In the genomic region with DNA sequence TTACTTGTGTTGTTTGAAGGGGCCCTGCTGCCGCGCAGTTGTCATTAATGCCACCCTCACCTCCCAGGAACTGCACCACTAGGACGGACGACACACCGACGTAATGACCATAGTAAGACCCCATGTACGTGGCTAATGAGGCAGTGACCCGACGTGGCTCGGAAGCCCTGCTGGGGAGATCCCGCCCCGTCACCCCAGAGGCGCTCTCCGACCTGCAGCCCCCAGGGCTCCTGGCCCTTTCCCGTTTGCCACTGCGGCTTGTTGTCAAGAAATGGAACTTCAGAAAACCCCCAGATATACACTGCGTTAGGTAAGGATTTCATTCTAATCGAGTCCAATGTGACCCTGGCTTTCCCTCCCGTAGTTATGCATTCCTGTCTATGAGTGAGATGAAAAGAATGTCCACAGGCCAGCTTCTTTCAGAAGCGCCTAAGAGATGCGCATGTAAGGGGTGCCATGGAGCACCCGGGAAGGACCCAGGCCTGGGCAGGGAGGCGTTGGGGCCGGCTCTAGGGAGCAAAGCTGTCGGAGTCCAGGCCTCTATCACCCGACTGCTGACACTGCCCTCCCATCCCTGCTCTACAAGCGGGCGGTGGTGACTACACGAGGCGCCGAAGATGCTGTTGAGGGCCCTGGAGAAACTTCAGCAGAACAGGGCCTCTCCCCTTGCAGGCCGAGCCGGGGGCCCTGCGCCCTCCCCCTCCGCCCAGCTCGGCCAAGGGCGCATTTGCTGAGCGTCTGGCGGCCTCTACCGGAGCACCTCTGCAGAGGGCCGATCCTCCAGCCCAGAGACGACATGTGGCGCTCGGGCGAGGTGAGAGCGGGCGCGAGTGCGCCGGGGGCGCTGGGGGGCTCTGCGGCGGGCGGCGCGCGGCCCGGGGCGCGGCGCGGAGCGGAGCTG, we compare ENCODE assay signal across 9 cellular contexts. TPM values are rescaled to one million over a fixed set of nuclear protein-coding genes. Genes with fewer than 3 reads are reported as not detected.
DNase-seq lines count a peak whose midpoint lies in the region; ATAC-seq and TF ChIP-seq lines count a peak whose summit lies in the region.
"Had no signal": no experiment of that assay in that cellular context is flagged by ENCODE, and none has a peak within 500 bp of the region (broad histone marks: within the 10 kb centered on the region; RNA-seq: fewer than 3 reads in every experiment).

A gene (plus strand): TSS at position 765 of the 901 bp plus-strand sequence. CDS start 2,187 bp downstream, outside the sequence.

- TF ChIP-seq CTCF in fibroblast of pulmonary artery (IDR thresholded peaks at IDR 0.05; ENCODE audit: low read length, missing control alignments) (no peak), PC-9 (conservative IDR thresholded peaks at IDR 0.05) (no peak)

- peaks cover 0 to 3% of the 10 kb centered on the region in 2 donors for H3K9me3 ChIP-seq in neuronal stem cell (replicated peaks in 1 of 2; ENCODE audit: control insufficient read depth in 2 of 2, insufficient read depth in 1 of 2, low read depth in 1 of 2, low read length in 2 of 2)
- H3K9me3 ChIP-seq in PC-9 (ENCODE audit: insufficient read depth, low read depth), result no peaks in the 10 kb centered on the region

- no peaks in the 10 kb centered on the region for H3K79me1 ChIP-seq in neuronal stem cell (ENCODE audit: low read depth, low read length)

- H2BK5ac ChIP-seq in neuronal stem cell (ENCODE audit: low read length), result no peak within 1 kb of the TSS

- H3K4me1 ChIP-seq in neuronal stem cell (ENCODE audit: control insufficient read depth in 2 of 2, insufficient read depth in 1 of 2, low read depth in 1 of 2, low read length in 2 of 2) (peaks cover 0 to 9% of the 10 kb centered on the region in 2 donors), PC-9 (replicated peaks; ENCODE audit: insufficient read depth) (no peaks in the 10 kb centered on the region)

- H2BK15ac ChIP-seq in neuronal stem cell (ENCODE audit: low read length), result peak within 1 kb of the TSS; percentile 81

- peak within 1 kb of the TSS; percentile 89 for H3K18ac ChIP-seq in neuronal stem cell (ENCODE audit: low read length)

- H2AFZ ChIP-seq in neuronal stem cell (ENCODE audit: low read length) (peak within 1 kb of the TSS; percentile 69), PC-9 (no peak within 1 kb of the TSS)

- intact Hi-C loops in PC-9 (cut with micrococcal nuclease; ENCODE audit: unreplicated experiment), result no loop called here

- H4K20me1 ChIP-seq in PC-9 (ENCODE audit: insufficient read depth), result no peaks in the 10 kb centered on the region

- no peak within 1 kb of the TSS for H2BK120ac ChIP-seq in neuronal stem cell (ENCODE audit: low read depth, low read length)

- H3K36me3 ChIP-seq in neuronal stem cell (replicated peaks in 1 of 2; ENCODE audit: control insufficient read depth in 2 of 2, insufficient read depth in 2 of 2, low read length in 2 of 2) (no peaks in the 10 kb centered on the region), PC-9 (ENCODE audit: low read depth) (no peaks in the 10 kb centered on the region)

- peak within 1 kb of the TSS; percentile 86 for H3K9ac ChIP-seq in neuronal stem cell (ENCODE audit: low read depth, low read length, poor library complexity)

- peak; percentile 29 for DNase-seq in EH (ENCODE audit: low read depth)
- peak; percentile 61 for DNase-seq in NCI-H2171 (lab: John Stamatoyannopoulos, UW)
- DNase-seq in fibroblast of pulmonary artery (ENCODE audit: low read depth), result peak; percentile 6
- DNase-seq in neuronal stem cell (ENCODE audit: low spot score), result peak; percentile 57
- no peak for DNase-seq in T-helper 1 cell
- DNase-seq in foreskin melanocyte, result no peak
- no peak for DNase-seq in PC-9

- no peaks in the 10 kb centered on the region for H3K79me2 ChIP-seq in PC-9 (ENCODE audit: low read depth)

- no peaks in the 10 kb centered on the region for H3K9me2 ChIP-seq in PC-9 (ENCODE audit: insufficient read depth)

- no peak within 1 kb of the TSS for H4K91ac ChIP-seq in neuronal stem cell (ENCODE audit: low read depth, low read length, poor library complexity)

- no TSS peak for BruUV-seq in PC-9 (replicated peaks; lab: Mats Ljungman, UMichigan)

- peak within 1 kb of the TSS; percentile 21 for H3K23ac ChIP-seq in neuronal stem cell (ENCODE audit: low read depth, low read length, poor library complexity)

- H3K4ac ChIP-seq in neuronal stem cell (ENCODE audit: low read length), result no peak within 1 kb of the TSS

- H3K27me3 ChIP-seq in neuronal stem cell (ENCODE audit: control insufficient read depth in 3 of 3, insufficient read depth in 3 of 3, low read depth in 1 of 3, low read length in 3 of 3), result peaks cover 6 to 55% (median 30%) of the 10 kb centered on the region in 3 experiments
- no peaks in the 10 kb centered on the region for H3K27me3 ChIP-seq in PC-9 (ENCODE audit: insufficient read depth, low read depth)

- no peak within 1 kb of the TSS for H2AK5ac ChIP-seq in neuronal stem cell (ENCODE audit: low read depth, low read length)

- H2BK12ac ChIP-seq in neuronal stem cell (ENCODE audit: low read length), result peak within 1 kb of the TSS; percentile 87

- no peak for ATAC-seq in HG02623 (IDR thresholded peaks at IDR 0.05; ENCODE audit: unreplicated experiment)

- no peaks in the 10 kb centered on the region for H3F3A ChIP-seq in PC-9 (ENCODE audit: insufficient read depth, low read depth)

- H3K4me3 ChIP-seq in fibroblast of pulmonary artery (replicated peaks; ENCODE audit: low read depth, low read length) (no peak within 1 kb of the TSS), neuronal stem cell (ENCODE audit: low read length in 2 of 2) (peak within 1 kb of the TSS in 1 of 2 donors; percentile 90), PC-9 (no peak within 1 kb of the TSS)

- POLR2A ChIA-PET in PC-9 (lab: Charles Lee; ENCODE audit: unreplicated experiment), result no interaction called here

- H3K14ac ChIP-seq in neuronal stem cell (ENCODE audit: low read length), result peak within 1 kb of the TSS; percentile 75

- H3K4me2 ChIP-seq in neuronal stem cell (ENCODE audit: insufficient read depth, low read length, poor library complexity, severe bottlenecking) (peak within 1 kb of the TSS; percentile 95), PC-9 (no peak within 1 kb of the TSS)

- H4K8ac ChIP-seq in neuronal stem cell (ENCODE audit: low read depth, low read length), result no peak within 1 kb of the TSS

- no peak within 1 kb of the TSS for H3K27ac ChIP-seq in neuronal stem cell (replicated peaks; ENCODE audit: low read length)
- H3K27ac ChIP-seq in PC-9, result no peak within 1 kb of the TSS

- CTCF ChIA-PET in PC-9 (lab: Charles Lee), result no interaction called here

- no CpG with 5 or more reads among the region's 63 CpGs for WGBS in neuronal stem cell (ENCODE audit: extremely low coverage in 2 of 2, insufficient read length in 2 of 2, insufficient replicate concordance in 1 of 2), 2 donors

RNA-seq across cellular contexts. Expression of the gene that starts here (rescaled TPM):
- 9.9 TPM for polyA plus RNA-seq in neuronal stem cell (2013, experiment 1 of 2)
- polyA plus RNA-seq in neuronal stem cell (2013, experiment 2 of 2), result 9.7 TPM
- not detected in 2 replicates for total RNA-seq in PC-9 (2021)
- total RNA-seq: LHCN-M2 had no signal

Comparison
In these comparisons a context has a peak if more than half of its experiments do, and no peak if none do; other contexts are left out.
1. DNase-seq: peak in EH (single experiment), NCI-H2171 (single experiment), fibroblast of pulmonary artery (single experiment) and neuronal stem cell (single experiment); none in T-helper 1 cell (0 of 5), foreskin melanocyte (single experiment) and PC-9 (0 of 2).